Comparison of ENCODE assay signal across 1 cellular context in genomic region chr12:43758247-43758727, GRCh38.
TF ChIP-seq lines count a peak whose summit lies in the region.

No MANE protein-coding gene starts in this region.

TF ChIP-seq in HepG2, 621 proteins besides CTCF, POLR2A, EP300 and RAD21 (continues in another document):
- no peak for TF ChIP-seq ZNF615 (CRISPR knock-in tag; IDR thresholded peaks at IDR 0.05; ENCODE audit: borderline replicate concordance)
- no peak for TF ChIP-seq GPBP1L1 (CRISPR knock-in tag; IDR thresholded peaks at IDR 0.05)
- no peak for TF ChIP-seq ATF6 (CRISPR knock-in tag; conservative IDR thresholded peaks at IDR 0.05)
- TF ChIP-seq ZNF292 (CRISPR knock-in tag; IDR thresholded peaks at IDR 0.05; ENCODE audit: borderline replicate concordance, low read depth), result 0 out of 2 replicates have a peak, but pooled peaks have one; percentile 58
- no peak for TF ChIP-seq ZSCAN22 (CRISPR knock-in tag; IDR thresholded peaks at IDR 0.05)
- TF ChIP-seq PAWR (CRISPR knock-in tag; IDR thresholded peaks at IDR 0.05; ENCODE audit: borderline replicate concordance), result no peak
- no peak for TF ChIP-seq ARID5B (CRISPR knock-in tag; IDR thresholded peaks at IDR 0.05)
- no peak for TF ChIP-seq ASH2L (IDR thresholded peaks at IDR 0.05; ENCODE audit: insufficient read length, low read depth, low read length)
- no peak for TF ChIP-seq ZFP37 (CRISPR knock-in tag; IDR thresholded peaks at IDR 0.05; ENCODE audit: borderline replicate concordance)
- TF ChIP-seq RFXAP (CRISPR knock-in tag; IDR thresholded peaks at IDR 0.05; ENCODE audit: borderline replicate concordance), result no peak
- no peak for TF ChIP-seq ZBTB42 (CRISPR knock-in tag; IDR thresholded peaks at IDR 0.05)
- no peak for TF ChIP-seq ZNF12 (CRISPR knock-in tag; IDR thresholded peaks at IDR 0.05)
- TF ChIP-seq ZFP36L1 (CRISPR knock-in tag; IDR thresholded peaks at IDR 0.05), result no peak
- no peak for TF ChIP-seq ZNF607 (CRISPR knock-in tag; IDR thresholded peaks at IDR 0.05; ENCODE audit: borderline replicate concordance)
- TF ChIP-seq NAIF1 (CRISPR knock-in tag; IDR thresholded peaks at IDR 0.05; ENCODE audit: borderline replicate concordance), result no peak
- no peak for TF ChIP-seq NFATC3 (CRISPR knock-in tag; IDR thresholded peaks at IDR 0.05)
- TF ChIP-seq, protein P1, sequence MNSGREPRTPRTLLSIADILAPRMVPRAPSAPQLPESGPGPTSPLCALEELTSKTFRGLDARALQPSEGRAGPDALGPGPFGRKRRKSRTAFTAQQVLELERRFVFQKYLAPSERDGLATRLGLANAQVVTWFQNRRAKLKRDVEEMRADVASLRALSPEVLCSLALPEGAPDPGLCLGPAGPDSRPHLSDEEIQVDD (CRISPR knock-in tag; IDR thresholded peaks at IDR 0.05; ENCODE audit: borderline replicate concordance), result no peak
- TF ChIP-seq JUN (CRISPR knock-in tag; IDR thresholded peaks at IDR 0.05), result no peak
- no peak for TF ChIP-seq ZNF367 (CRISPR knock-in tag; IDR thresholded peaks at IDR 0.05; ENCODE audit: borderline replicate concordance)
- no peak for TF ChIP-seq BCL3 (CRISPR knock-in tag; IDR thresholded peaks at IDR 0.05)
- no peak for TF ChIP-seq ZNF430 (CRISPR knock-in tag; IDR thresholded peaks at IDR 0.05)
- TF ChIP-seq MTA1 (CRISPR knock-in tag; IDR thresholded peaks at IDR 0.05; ENCODE audit: borderline replicate concordance), result no peak
- no peak for TF ChIP-seq HNRNPLL (IDR thresholded peaks at IDR 0.05; ENCODE audit: low read depth, low read length, poor library complexity, severe bottlenecking)
- TF ChIP-seq ZNF20 (CRISPR knock-in tag; IDR thresholded peaks at IDR 0.05), result peak; percentile 54; the same call in 1 of the 2 replicates
- no peak for TF ChIP-seq ARID2 (CRISPR knock-in tag; IDR thresholded peaks at IDR 0.05; ENCODE audit: borderline replicate concordance)
- no peak for TF ChIP-seq U2AF1 (optimal IDR thresholded peaks at IDR 0.05; ENCODE audit: low read depth, low read length)
- TF ChIP-seq RFXANK (CRISPR knock-in tag; IDR thresholded peaks at IDR 0.05), result no peak
- TF ChIP-seq HDAC2 (CRISPR knock-in tag; IDR thresholded peaks at IDR 0.05), result no peak; the same call in 1 of the 2 replicates
- no peak for TF ChIP-seq ZNF572 (CRISPR knock-in tag; IDR thresholded peaks at IDR 0.05)
- no peak for TF ChIP-seq SNAPC5 (CRISPR knock-in tag; IDR thresholded peaks at IDR 0.05; ENCODE audit: borderline replicate concordance)
- TF ChIP-seq PLSCR1 (CRISPR knock-in tag; IDR thresholded peaks at IDR 0.05; ENCODE audit: borderline replicate concordance), result no peak
- TF ChIP-seq KDM6A (CRISPR knock-in tag; IDR thresholded peaks at IDR 0.05; ENCODE audit: low read depth), result no peak
- no peak for TF ChIP-seq RFX5 (IDR thresholded peaks at IDR 0.05; ENCODE audit: low read depth, low read length)
- no peak for TF ChIP-seq MED1 (CRISPR knock-in tag; IDR thresholded peaks at IDR 0.05)
- no peak for TF ChIP-seq MIER2 (CRISPR knock-in tag; IDR thresholded peaks at IDR 0.05)
- TF ChIP-seq, protein P2, sequence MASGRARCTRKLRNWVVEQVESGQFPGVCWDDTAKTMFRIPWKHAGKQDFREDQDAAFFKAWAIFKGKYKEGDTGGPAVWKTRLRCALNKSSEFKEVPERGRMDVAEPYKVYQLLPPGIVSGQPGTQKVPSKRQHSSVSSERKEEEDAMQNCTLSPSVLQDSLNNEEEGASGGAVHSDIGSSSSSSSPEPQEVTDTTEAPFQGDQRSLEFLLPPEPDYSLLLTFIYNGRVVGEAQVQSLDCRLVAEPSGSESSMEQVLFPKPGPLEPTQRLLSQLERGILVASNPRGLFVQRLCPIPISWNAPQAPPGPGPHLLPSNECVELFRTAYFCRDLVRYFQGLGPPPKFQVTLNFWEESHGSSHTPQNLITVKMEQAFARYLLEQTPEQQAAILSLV (CRISPR knock-in tag; IDR thresholded peaks at IDR 0.05; ENCODE audit: borderline replicate concordance), result 0 out of 2 replicates have a peak, but pooled peaks have one; percentile 53
- TF ChIP-seq, protein P3, sequence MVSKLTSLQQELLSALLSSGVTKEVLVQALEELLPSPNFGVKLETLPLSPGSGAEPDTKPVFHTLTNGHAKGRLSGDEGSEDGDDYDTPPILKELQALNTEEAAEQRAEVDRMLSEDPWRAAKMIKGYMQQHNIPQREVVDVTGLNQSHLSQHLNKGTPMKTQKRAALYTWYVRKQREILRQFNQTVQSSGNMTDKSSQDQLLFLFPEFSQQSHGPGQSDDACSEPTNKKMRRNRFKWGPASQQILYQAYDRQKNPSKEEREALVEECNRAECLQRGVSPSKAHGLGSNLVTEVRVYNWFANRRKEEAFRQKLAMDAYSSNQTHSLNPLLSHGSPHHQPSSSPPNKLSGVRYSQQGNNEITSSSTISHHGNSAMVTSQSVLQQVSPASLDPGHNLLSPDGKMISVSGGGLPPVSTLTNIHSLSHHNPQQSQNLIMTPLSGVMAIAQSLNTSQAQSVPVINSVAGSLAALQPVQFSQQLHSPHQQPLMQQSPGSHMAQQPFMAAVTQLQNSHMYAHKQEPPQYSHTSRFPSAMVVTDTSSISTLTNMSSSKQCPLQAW (CRISPR knock-in tag; IDR thresholded peaks at IDR 0.05), result no peak; the same call in 1 of the 2 replicates
- no peak for TF ChIP-seq ZNF563 (CRISPR knock-in tag; IDR thresholded peaks at IDR 0.05)
- TF ChIP-seq, protein P4, sequence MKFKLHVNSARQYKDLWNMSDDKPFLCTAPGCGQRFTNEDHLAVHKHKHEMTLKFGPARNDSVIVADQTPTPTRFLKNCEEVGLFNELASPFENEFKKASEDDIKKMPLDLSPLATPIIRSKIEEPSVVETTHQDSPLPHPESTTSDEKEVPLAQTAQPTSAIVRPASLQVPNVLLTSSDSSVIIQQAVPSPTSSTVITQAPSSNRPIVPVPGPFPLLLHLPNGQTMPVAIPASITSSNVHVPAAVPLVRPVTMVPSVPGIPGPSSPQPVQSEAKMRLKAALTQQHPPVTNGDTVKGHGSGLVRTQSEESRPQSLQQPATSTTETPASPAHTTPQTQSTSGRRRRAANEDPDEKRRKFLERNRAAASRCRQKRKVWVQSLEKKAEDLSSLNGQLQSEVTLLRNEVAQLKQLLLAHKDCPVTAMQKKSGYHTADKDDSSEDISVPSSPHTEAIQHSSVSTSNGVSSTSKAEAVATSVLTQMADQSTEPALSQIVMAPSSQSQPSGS (CRISPR knock-in tag; IDR thresholded peaks at IDR 0.05), result no peak
- TF ChIP-seq ZNF777 (CRISPR knock-in tag; IDR thresholded peaks at IDR 0.05), result 0 out of 2 replicates have a peak, but pooled peaks have one; percentile 14
- no peak for TF ChIP-seq ZNF121 (CRISPR knock-in tag; IDR thresholded peaks at IDR 0.05)
- peak; percentile 61; the same call in 1 of the 2 replicates for TF ChIP-seq HBP1 (CRISPR knock-in tag; IDR thresholded peaks at IDR 0.05; ENCODE audit: low read depth)
- TF ChIP-seq SALL2 (CRISPR knock-in tag; IDR thresholded peaks at IDR 0.05), result no peak
- peak; percentile 30; the same call in 1 of the 2 replicates for TF ChIP-seq ZNF629 (CRISPR knock-in tag; conservative IDR thresholded peaks at IDR 0.05)
- TF ChIP-seq, protein P5, sequence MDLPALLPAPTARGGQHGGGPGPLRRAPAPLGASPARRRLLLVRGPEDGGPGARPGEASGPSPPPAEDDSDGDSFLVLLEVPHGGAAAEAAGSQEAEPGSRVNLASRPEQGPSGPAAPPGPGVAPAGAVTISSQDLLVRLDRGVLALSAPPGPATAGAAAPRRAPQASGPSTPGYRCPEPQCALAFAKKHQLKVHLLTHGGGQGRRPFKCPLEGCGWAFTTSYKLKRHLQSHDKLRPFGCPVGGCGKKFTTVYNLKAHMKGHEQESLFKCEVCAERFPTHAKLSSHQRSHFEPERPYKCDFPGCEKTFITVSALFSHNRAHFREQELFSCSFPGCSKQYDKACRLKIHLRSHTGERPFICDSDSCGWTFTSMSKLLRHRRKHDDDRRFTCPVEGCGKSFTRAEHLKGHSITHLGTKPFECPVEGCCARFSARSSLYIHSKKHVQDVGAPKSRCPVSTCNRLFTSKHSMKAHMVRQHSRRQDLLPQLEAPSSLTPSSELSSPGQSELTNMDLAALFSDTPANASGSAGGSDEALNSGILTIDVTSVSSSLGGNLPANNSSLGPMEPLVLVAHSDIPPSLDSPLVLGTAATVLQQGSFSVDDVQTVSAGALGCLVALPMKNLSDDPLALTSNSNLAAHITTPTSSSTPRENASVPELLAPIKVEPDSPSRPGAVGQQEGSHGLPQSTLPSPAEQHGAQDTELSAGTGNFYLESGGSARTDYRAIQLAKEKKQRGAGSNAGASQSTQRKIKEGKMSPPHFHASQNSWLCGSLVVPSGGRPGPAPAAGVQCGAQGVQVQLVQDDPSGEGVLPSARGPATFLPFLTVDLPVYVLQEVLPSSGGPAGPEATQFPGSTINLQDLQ (CRISPR knock-in tag; IDR thresholded peaks at IDR 0.05), result no peak
- no peak; the same call in 1 of the 2 replicates for TF ChIP-seq ZSCAN29 (CRISPR knock-in tag; conservative IDR thresholded peaks at IDR 0.05)
